Comparison of ENCODE assay signal across 8 cellular contexts in genomic region chr4:184826315-184827266, GRCh38. TPM values are rescaled to one million over a fixed set of nuclear protein-coding genes. Genes with fewer than 3 reads are reported as not detected.
DNase-seq lines count a peak whose midpoint lies in the region; ATAC-seq and TF ChIP-seq lines count a peak whose summit lies in the region.

No MANE protein-coding gene starts in this region.

- H3K4me3 Mint-ChIP-seq in Calu3 (ENCODE audit: low read depth, unreplicated experiment), result peak overlapping the region; percentile 94
- H3K4me3 Mint-ChIP-seq in stimulated activated naive CD8-positive, alpha-beta T cell treated with anti-CD3 and anti-CD28 coated beads, Interleukin-15, amount 100 ng/mL, for 72 hours, result peak overlapping the region; percentile 91 to 97

- H3K27me3 ChIP-seq in duodenal mucosa (ENCODE audit: control insufficient read depth in 1 of 2, insufficient read depth in 2 of 2, low read length in 2 of 2) (peaks cover 0 to 4% of the 10 kb centered on the region in 2 donors), muscle layer of colon (ENCODE audit: control insufficient read depth in 1 of 2, insufficient read depth in 2 of 2, low read length in 2 of 2) (no peaks in the 10 kb centered on the region)

- H3K27ac ChIP-seq in duodenal mucosa (ENCODE audit: low read depth, low read length) (peak overlapping the region; percentile 62), muscle layer of colon (ENCODE audit: low read depth, low read length) (peak overlapping the region; percentile 83)

- H3K36me3 ChIP-seq in duodenal mucosa (ENCODE audit: control insufficient read depth in 1 of 2, insufficient read depth in 2 of 2, low read length in 2 of 2), result no peaks in the 10 kb centered on the region
- H3K36me3 ChIP-seq in muscle layer of colon (ENCODE audit: insufficient read depth, low read length), result no peaks in the 10 kb centered on the region

- TF ChIP-seq CTCF in Calu3 (IDR thresholded peaks at IDR 0.05; ENCODE audit: unreplicated experiment), result no peak
- no peak for TF ChIP-seq CTCF in GM20000 (IDR thresholded peaks at IDR 0.05; ENCODE audit: extremely low read depth, missing control alignments)

- H3K4me1 ChIP-seq in duodenal mucosa (ENCODE audit: control insufficient read depth in 1 of 2, insufficient read depth in 2 of 2, low read length in 2 of 2) (peaks cover 6 to 10% of the 10 kb centered on the region in 2 donors), muscle layer of colon (ENCODE audit: insufficient read depth, low read length) (peaks cover 8% of the 10 kb centered on the region)

- peaks cover 19% of the 10 kb centered on the region for H3K36me3 Mint-ChIP-seq in Calu3 (ENCODE audit: insufficient read depth, unreplicated experiment)

- no peaks in the 10 kb centered on the region for H3K9me3 ChIP-seq in duodenal mucosa (ENCODE audit: control insufficient read depth in 1 of 2, low read length in 2 of 2)
- H3K9me3 ChIP-seq in muscle layer of colon (ENCODE audit: low read length), result no peaks in the 10 kb centered on the region

- ATAC-seq in HG03575 (IDR thresholded peaks at IDR 0.05; ENCODE audit: extremely low read depth, insufficient number of reproducible peaks, low FRiP score, unreplicated experiment), result peak; percentile 22
- peak; percentile 73 for ATAC-seq in stimulated activated naive CD8-positive, alpha-beta T cell treated with anti-CD3 and anti-CD28 coated beads, Interleukin-15, amount 100 ng/mL, for 72 hours

- H3K27me3 Mint-ChIP-seq in Calu3 (ENCODE audit: unreplicated experiment), result no peaks in the 10 kb centered on the region
- no peaks in the 10 kb centered on the region for H3K27me3 Mint-ChIP-seq in stimulated activated naive CD8-positive, alpha-beta T cell treated with anti-CD3 and anti-CD28 coated beads, Interleukin-15, amount 100 ng/mL, for 72 hours

- intact Hi-C loops in Calu3 (cut with micrococcal nuclease; ENCODE audit: unreplicated experiment), result no loop called here

- no peaks in the 10 kb centered on the region for H3K9me3 Mint-ChIP-seq in Calu3 (ENCODE audit: low read depth, unreplicated experiment)
- H3K9me3 Mint-ChIP-seq in stimulated activated naive CD8-positive, alpha-beta T cell treated with anti-CD3 and anti-CD28 coated beads, Interleukin-15, amount 100 ng/mL, for 72 hours, result no peaks in the 10 kb centered on the region

- H3K9ac ChIP-seq in duodenal mucosa (ENCODE audit: low read depth in 1 of 2, low read length in 2 of 2) (peak overlapping the region in 1 of 2 donors; percentile 70), muscle layer of colon (ENCODE audit: low read length) (no peak overlapping the region)

- no TSS peak for BruUV-seq in Calu3 (replicated peaks; lab: Mats Ljungman, UMichigan)

- no peaks in the 10 kb centered on the region for H3K4me1 Mint-ChIP-seq in Calu3 (ENCODE audit: low read depth, unreplicated experiment)
- H3K4me1 Mint-ChIP-seq in stimulated activated naive CD8-positive, alpha-beta T cell treated with anti-CD3 and anti-CD28 coated beads, Interleukin-15, amount 100 ng/mL, for 72 hours, result peaks cover 45% of the 10 kb centered on the region

- H3K4me3 ChIP-seq in duodenal mucosa (ENCODE audit: low read depth in 1 of 2, low read length in 2 of 2) (peak overlapping the region; percentile 78 to 80), muscle layer of colon (ENCODE audit: low read depth in 1 of 2, low read length in 2 of 2) (peak overlapping the region; percentile 39 to 67)

- DNase-seq in Calu3 (no peak), GM20000 (ENCODE audit: low spot score) (peak; percentile 72), GM19238 (ENCODE audit: insufficient read length, low spot score) (no peak)
- DNase-seq in activated CD4-positive, CD25-positive, alpha-beta regulatory T cell treated with anti-CD3 and anti-CD28 coated beads, Interleukin-2, amount 50 U/mL, for 72 hours, result peak; percentile 71
- peak; percentile 67 to 68 for DNase-seq in stimulated activated naive CD8-positive, alpha-beta T cell treated with anti-CD3 and anti-CD28 coated beads, Interleukin-15, amount 100 ng/mL, for 72 hours

- no peak overlapping the region for H3K27ac Mint-ChIP-seq in Calu3 (ENCODE audit: unreplicated experiment)
- H3K27ac Mint-ChIP-seq in stimulated activated naive CD8-positive, alpha-beta T cell treated with anti-CD3 and anti-CD28 coated beads, Interleukin-15, amount 100 ng/mL, for 72 hours, result peak overlapping the region; percentile 90 to 94

- CTCF ChIA-PET in Calu3 (lab: Charles Lee), result no interaction called here

RNA-seq across cellular contexts. Expression of gene ACSL1, which starts 0.8 kb away (rescaled TPM):
- 19.1 and 31.9 TPM in 2 replicates for total RNA-seq in Calu3 (2022)

Comparison
In these comparisons a context has a peak if more than half of its experiments do, and no peak if none do; other contexts are left out.
1. DNase-seq: peak in GM20000 (single experiment), activated CD4-positive, CD25-positive, alpha-beta regulatory T cell treated with anti-CD3 and anti-CD28 coated beads, Interleukin-2, amount 50 U/mL, for 72 hours (single experiment) and stimulated activated naive CD8-positive, alpha-beta T cell treated with anti-CD3 and anti-CD28 coated beads, Interleukin-15, amount 100 ng/mL, for 72 hours (2 of 2); none in Calu3 (single experiment) and GM19238 (single experiment).